ENCODE assay signal across 28 cellular contexts in genomic region chr7:105365541-105366534, GRCh38. TPM values are rescaled to one million over a fixed set of nuclear protein-coding genes. Genes with fewer than 3 reads are reported as not detected.
DNase-seq lines count a peak whose midpoint lies in the region; ATAC-seq and TF ChIP-seq lines count a peak whose summit lies in the region.
"Had no signal": no experiment of that assay in that cellular context is flagged by ENCODE, and none has a peak within 500 bp of the region (broad histone marks: within the 10 kb centered on the region; RNA-seq: fewer than 3 reads in every experiment).

No MANE protein-coding gene starts in this region.

- no peak overlapping the region for H3K4me3 ChIP-seq in brain microvascular endothelial cell (ENCODE audit: low read depth, low read length)
- H3K4me3 ChIP-seq: colonic mucosa, HAP-1, lung, neural progenitor cell, sigmoid colon, thoracic aorta had no signal

- in situ Hi-C loops in brain microvascular endothelial cell (cut with HindIII; ENCODE audit: low pct_ligation_motif_present, low sequenced_read_pairs), result no loop called here

- H3K27ac Mint-ChIP-seq in naive B cell, result peak overlapping the region in 5 of 6 donors; percentile 38 to 81 (median 47)
- H3K27ac Mint-ChIP-seq: activated CD4-positive, alpha-beta T cell treated with anti-CD3 and anti-CD28 coated beads, Interleukin-2, amount 10 ng/mL, durations not matched to agents 24 days and 14 days; activated naive CD8-positive, alpha-beta T cell treated with anti-CD3 and anti-CD28 coated beads, Interleukin-2, amount 50 U/mL, for 24 hours; brain; neural progenitor cell; T-helper 17 cell had no signal

- peaks cover 21 to 50% (median 45%) of the 10 kb centered on the region in 3 donors for H3K4me1 Mint-ChIP-seq in naive B cell
- H3K4me1 Mint-ChIP-seq: neural progenitor cell had no signal

- no peaks in the 10 kb centered on the region for H3K27me3 ChIP-seq in brain microvascular endothelial cell (replicated peaks)
- H3K27me3 ChIP-seq: colonic mucosa, neural progenitor cell, sigmoid colon had no signal

- H3K4me3 Mint-ChIP-seq in naive B cell, result peak overlapping the region in 1 of 8 donors; percentile 60
- H3K4me3 Mint-ChIP-seq: activated CD4-positive, alpha-beta T cell treated with anti-CD3 and anti-CD28 coated beads, Interleukin-2, amount 10 ng/mL, durations not matched to agents 24 days and 14 days; activated naive CD8-positive, alpha-beta T cell treated with anti-CD3 and anti-CD28 coated beads, Interleukin-2, amount 50 U/mL, for 24 hours; brain; CD4-positive, alpha-beta T cell; neural progenitor cell; T-helper 17 cell had no signal

- intact Hi-C loops in cardiac septum (cut with DNase I), result no loop called here

- no peaks in the 10 kb centered on the region for H3K36me3 Mint-ChIP-seq in naive B cell

- TF ChIP-seq CTCF in brain microvascular endothelial cell (IDR thresholded peaks at IDR 0.05; ENCODE audit: low read depth, low read length, missing control alignments), result no peak

- H3K36me3 ChIP-seq in brain microvascular endothelial cell (replicated peaks), result no peaks in the 10 kb centered on the region
- H3K36me3 ChIP-seq: colonic mucosa, HAP-1, neural progenitor cell, sigmoid colon, thoracic aorta had no signal

- peaks cover 0 to 16% (median 6%) of the 10 kb centered on the region in 7 donors for H3K9me3 Mint-ChIP-seq in naive B cell
- H3K9me3 Mint-ChIP-seq: activated naive CD8-positive, alpha-beta T cell treated with anti-CD3 and anti-CD28 coated beads, Interleukin-2, amount 50 U/mL, for 24 hours; CD4-positive, alpha-beta T cell had no signal

- no peak overlapping the region for H3K27ac ChIP-seq in brain microvascular endothelial cell
- H3K27ac ChIP-seq: colonic mucosa, neural progenitor cell, sigmoid colon, thoracic aorta had no signal

- ATAC-seq in naive B cell (ENCODE audit: low read depth in 2 of 2), result no peak
- no peak for ATAC-seq in HG03521 (IDR thresholded peaks at IDR 0.05; ENCODE audit: unreplicated experiment)
- ATAC-seq: activated naive CD8-positive, alpha-beta T cell treated with anti-CD3 and anti-CD28 coated beads, Interleukin-2, amount 50 U/mL, for 24 hours; esophagus mucosa; stimulated activated naive CD8-positive, alpha-beta T cell treated with anti-CD3 and anti-CD28 coated beads, Interleukin-15, Interleukin-2, amounts not matched to agents 100 U/mL and 50 U/mL, for 24 hours; T-helper 17 cell had no signal

- H3K27me3 Mint-ChIP-seq in naive B cell, result no peaks in the 10 kb centered on the region
- H3K27me3 Mint-ChIP-seq: activated CD4-positive, alpha-beta T cell treated with anti-CD3 and anti-CD28 coated beads, Interleukin-2, amount 10 ng/mL, durations not matched to agents 24 days and 14 days; activated naive CD8-positive, alpha-beta T cell treated with anti-CD3 and anti-CD28 coated beads, Interleukin-2, amount 50 U/mL, for 24 hours; brain; CD4-positive, alpha-beta T cell; T-helper 17 cell had no signal

- DNase-seq in Daoy (ENCODE audit: low read depth) (peak; percentile 38), M059J (ENCODE audit: low read depth) (peak; percentile 50), brain microvascular endothelial cell (peak; percentile 31), naive B cell (no peak), cardiac septum (ENCODE audit: low spot score) (no peak), T-helper 1 cell (no peak)
- no peak for DNase-seq in stimulated activated CD4-positive, alpha-beta T cell treated with anti-CD3 and anti-CD28 coated beads, Interleukin-15, amount 100 ng/mL, for 24 hours
- DNase-seq: activated CD4-positive, alpha-beta T cell treated with anti-CD3 and anti-CD28 coated beads, Interleukin-2, amount 10 ng/mL, durations not matched to agents 24 days and 14 days; activated gamma-delta T cell; activated naive CD8-positive, alpha-beta T cell treated with anti-CD3 and anti-CD28 coated beads, Interleukin-2, amount 50 U/mL, for 24 hours; activated T-cell treated with anti-CD3 and anti-CD28 coated beads, Interleukin-2, amount 50 U/mL, for 1 hour; CD4-positive, alpha-beta T cell; colonic mucosa; DMS 273 treated with DMSO at 0.1 percent for 48 hours; foreskin melanocyte; NCI-H1436 treated with DMSO at 0.1 percent for 48 hours; NCI-H446; posterior cingulate gyrus; sigmoid colon; stimulated activated naive CD8-positive, alpha-beta T cell treated with anti-CD3 and anti-CD28 coated beads, Interleukin-15, Interleukin-2, amounts not matched to agents 100 U/mL and 50 U/mL, for 24 hours; T-helper 17 cell had no signal

RNA-seq across cellular contexts. Expression of gene SRPK2, which starts 22.9 kb away (rescaled TPM):
- 37.5 and 43.6 TPM in 2 replicates for total RNA-seq in Daoy (2014; rRNA removed; shearing (Covaris generic))
- 28.4 and 51.5 TPM in 2 replicates for total RNA-seq in M059J (2014; rRNA removed; shearing (Covaris generic))
- 10 to 100 TPM; 50.6 to 65.5 (median 56.1) TPM for polyA plus RNA-seq in naive B cell (ENCODE audit: low read depth in 6 of 6)
- total RNA-seq in cardiac septum, result 37.8 TPM

Comparison
In these comparisons a context has a peak if more than half of its experiments do, and no peak if none do; other contexts are left out.
1. DNase-seq: peak in Daoy (single experiment), M059J (single experiment) and brain microvascular endothelial cell (single experiment); none in naive B cell (single experiment), cardiac septum (single experiment), T-helper 1 cell (0 of 5) and stimulated activated CD4-positive, alpha-beta T cell treated with anti-CD3 and anti-CD28 coated beads, Interleukin-15, amount 100 ng/mL, for 24 hours (single experiment).